24 cellular contexts compared by ENCODE assay signal in genomic region chr11:37721485-37721884, GRCh38.
"Had no signal": no experiment of that assay in that cellular context is flagged by ENCODE, and none has a peak within 500 bp of the region (broad histone marks: within the 10 kb centered on the region; RNA-seq: fewer than 3 reads in every experiment).

No MANE protein-coding gene starts in this region.

- DNase-seq: activated CD4-positive, alpha-beta T cell treated with anti-CD3 and anti-CD28 coated beads for 4 hours; activated CD4-positive, alpha-beta T cell treated with anti-CD3 and anti-CD28 coated beads, Interleukin-2, amount 50 U/mL, for 48 hours; activated CD4-positive, CD25-positive, alpha-beta regulatory T cell; activated CD8-positive, alpha-beta memory T cell treated with anti-CD3 and anti-CD28 coated beads, Interleukin-2, amount 50 U/mL, for 48 hours; activated naive CD4-positive, alpha-beta T cell; activated T-cell treated with anti-CD3 and anti-CD28 coated beads, Interleukin-2, amount 50 U/mL, for 4 hours; amniotic stem cell; dermis blood vessel endothelial cell; effector CD8-positive, alpha-beta T cell; head of caudate nucleus; hypothalamus; left ventricle myocardium superior; midbrain; natural killer cell; stimulated activated CD4-positive, alpha-beta T cell treated with anti-CD3 and anti-CD28 coated beads, Interleukin-2, amount 100 ng/mL, for 48 hours; stimulated activated CD8-positive, alpha-beta memory T cell treated with anti-CD3 and anti-CD28 coated beads, Interleukin-4, amount 100 ng/mL, for 48 hours; stimulated activated naive B cell treated with anti-CD40 and anti-IgM and Interleukin-4, amounts not matched to agents 10 μg/mL and 1 μg/mL and 100 μg/mL, for 72 hours; transverse colon; uterus had no signal

- H3K4me3 ChIP-seq: gastroesophageal sphincter, prostate gland, transverse colon, uterus had no signal

- ATAC-seq: activated T-cell treated with anti-CD3 and anti-CD28 coated beads, Interleukin-2, amount 50 U/mL, for 4 hours; esophagus mucosa; gastroesophageal sphincter; left ventricle myocardium superior; natural killer cell; stimulated activated naive B cell treated with anti-CD40 and anti-IgM and Interleukin-4, amounts not matched to agents 10 μg/mL and 1 μg/mL and 100 μg/mL, for 72 hours had no signal

- FAIRE-seq: islet of Langerhans, TTC549 had no signal

- H3K4me1 ChIP-seq: gastroesophageal sphincter, prostate gland, transverse colon, uterus had no signal

- H3K27me3 ChIP-seq: gastroesophageal sphincter, transverse colon, uterus had no signal

- H3K27ac ChIP-seq: gastroesophageal sphincter, prostate gland, transverse colon, uterus had no signal

- H3K9me3 ChIP-seq: gastroesophageal sphincter, prostate gland, transverse colon, uterus had no signal

- H3K36me3 ChIP-seq: gastroesophageal sphincter, prostate gland, transverse colon, uterus had no signal
